ENCODE assay signal across 28 cellular contexts in the genomic region with DNA sequence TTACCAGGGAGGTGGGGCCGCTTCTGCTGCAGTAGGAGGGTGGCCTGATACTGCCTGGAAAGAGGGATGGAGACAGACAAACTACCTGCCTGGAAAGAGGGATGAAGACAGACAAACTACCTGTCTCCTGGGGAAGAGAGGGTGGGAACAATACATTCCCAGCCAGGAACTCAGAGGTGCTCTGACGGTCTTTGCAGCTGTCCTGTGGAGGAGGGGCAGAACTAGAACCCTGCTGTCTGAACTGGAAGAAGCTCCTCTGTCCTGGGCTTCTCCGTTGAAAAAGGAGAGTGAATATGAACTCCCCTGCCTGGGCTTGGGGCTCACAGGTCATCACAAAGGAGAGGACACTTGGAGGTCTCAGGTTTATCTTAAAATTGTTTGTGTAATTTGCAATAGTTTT.
"Had no signal": no experiment of that assay in that cellular context is flagged by ENCODE, and none has a peak within 500 bp of the region (broad histone marks: within the 10 kb centered on the region; RNA-seq: fewer than 3 reads in every experiment).

No MANE protein-coding gene starts in this region.

- H3K4me3 ChIP-seq: body of pancreas, cardiac muscle cell, colonic mucosa, left lung, lower lobe of right lung, suprapubic skin, tibial artery, upper lobe of right lung had no signal

- DNase-seq: activated CD4-positive, alpha-beta T cell treated with anti-CD3 and anti-CD28 coated beads for 48 hours; activated CD4-positive, alpha-beta T cell treated with anti-CD3 and anti-CD28 coated beads, Interleukin-2, amount 50 U/mL, for 48 hours; activated CD8-positive, alpha-beta memory T cell treated with anti-CD3 and anti-CD28 coated beads for 24 hours; activated effector memory CD4-positive, alpha-beta T cell treated with Interleukin-2 at 50 U/mL for 16 hours; activated naive CD4-positive, alpha-beta T cell treated with Interleukin-2 at 50 U/mL for 16 hours; anterior cingulate cortex; body of pancreas; cerebellar nuclear complex; colonic mucosa; effector CD8-positive, alpha-beta T cell; glutamatergic neuron; left lung; lower lobe of right lung; mesenchymal stem cell; naive thymus-derived CD8-positive, alpha-beta T cell; right cardiac atrium; stimulated activated CD4-positive, alpha-beta T cell treated with anti-CD3 and anti-CD28 coated beads, Interleukin-15, amount 100 ng/mL, for 24 hours; stimulated activated CD4-positive, alpha-beta T cell treated with anti-CD3 and anti-CD28 coated beads, Interleukin-2, amount 100 ng/mL, for 24 hours; stimulated activated naive CD4-positive, alpha-beta T cell; upper lobe of right lung; WERI-Rb-1 had no signal

- H3K36me3 ChIP-seq: cardiac muscle cell, colonic mucosa, left lung, lower lobe of right lung, suprapubic skin, tibial artery, upper lobe of right lung, WERI-Rb-1 had no signal

- H3K9me3 ChIP-seq: body of pancreas, colonic mucosa, left lung, lower lobe of right lung, suprapubic skin, tibial artery, upper lobe of right lung had no signal

- FAIRE-seq: endometrium, frontal cortex, islet of Langerhans had no signal

- H3K27ac ChIP-seq: body of pancreas, cardiac muscle cell, colonic mucosa, left lung, lower lobe of right lung, suprapubic skin, tibial artery, upper lobe of right lung, WERI-Rb-1 had no signal

- ATAC-seq: activated CD4-positive, CD25-positive, alpha-beta regulatory T cell treated with anti-CD3 and anti-CD28 coated beads, Interleukin-2, amount 50 U/mL, for 24 hours; body of pancreas; left lung; naive thymus-derived CD8-positive, alpha-beta T cell; right cardiac atrium; upper lobe of right lung had no signal

- H3K27me3 ChIP-seq: body of pancreas, cardiac muscle cell, colonic mucosa, left lung, suprapubic skin, upper lobe of right lung had no signal

- H3K4me1 ChIP-seq: body of pancreas, colonic mucosa, left lung, lower lobe of right lung, suprapubic skin, tibial artery, upper lobe of right lung had no signal
